14 cellular contexts compared by ENCODE assay signal in the genomic region with DNA sequence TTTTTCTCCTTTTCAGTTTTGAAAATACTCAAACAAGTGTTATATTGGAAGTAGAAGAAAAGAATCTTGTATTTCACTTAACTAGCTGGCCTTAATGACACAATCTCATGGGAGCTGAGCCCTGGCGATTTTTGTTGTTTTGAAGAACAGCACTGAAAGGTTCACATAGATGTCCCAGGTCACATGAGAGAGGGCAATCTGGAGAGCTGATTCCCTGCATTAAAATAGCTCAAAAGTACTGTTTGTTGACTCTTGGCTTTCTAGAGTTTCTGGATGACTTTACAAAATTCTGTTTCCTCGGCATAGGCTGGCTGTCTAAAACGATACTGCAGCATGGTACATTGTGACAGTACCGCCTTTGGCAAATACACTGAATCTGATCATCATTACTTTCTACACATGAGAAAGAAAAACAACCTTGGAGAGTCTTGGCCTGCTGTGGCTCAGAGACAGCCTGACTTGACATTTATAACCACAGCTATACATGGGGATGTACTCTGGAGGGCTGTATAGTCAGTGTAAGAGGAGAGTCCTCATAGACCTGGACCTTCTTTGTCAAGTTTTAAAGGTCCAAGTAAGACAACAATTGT.
DNase-seq lines count a peak whose midpoint lies in the region; ATAC-seq and TF ChIP-seq lines count a peak whose summit lies in the region.
"Had no signal": no experiment of that assay in that cellular context is flagged by ENCODE, and none has a peak within 500 bp of the region (broad histone marks: within the 10 kb centered on the region; RNA-seq: fewer than 3 reads in every experiment).

No MANE protein-coding gene starts in this region.

- H3K4me1 ChIP-seq in lower lobe of right lung: peaks cover 9% of the 10 kb centered on the region

- in situ Hi-C loops in SK-MEL-5 (cut with HindIII; ENCODE audit: low pct_unique_long_range_greater_than_20kb, low sequenced_read_pairs): no loop called here

- H3K27ac ChIP-seq in dorsolateral prefrontal cortex (peak overlapping the region in 33 of 59 donors; percentile 4 to 80 (median 33)), lower lobe of right lung (no peak overlapping the region), temporal lobe (ENCODE audit: low read depth, low read length) (peak overlapping the region; percentile 19)

- CTCF ChIA-PET in GM10248 (lab: Yijun Ruan, JAX): interaction anchor here (1.2 to 2.4 kb wide), 3 partner anchors 8 to 15 kb away, joined by 3 to 9 read pairs (median 4); no protein-coding TSS in a partner anchor

- peak; percentile 28 to 30 for ATAC-seq in lower lobe of right lung
- no peak for ATAC-seq in HG02610 (IDR thresholded peaks at IDR 0.05; ENCODE audit: unreplicated experiment)
- ATAC-seq: activated CD4-positive, alpha-beta T cell treated with anti-CD3 and anti-CD28 coated beads for 36 hours; stimulated activated naive CD8-positive, alpha-beta T cell treated with anti-CD3 and anti-CD28 coated beads, Interleukin-15, amount 100 ng/mL, for 72 hours had no signal

- POLR2A ChIA-PET in GM10248 (lab: Yijun Ruan, JAX): no interaction called here

- peaks cover 8% of the 10 kb centered on the region for H3K36me3 ChIP-seq in lower lobe of right lung

- no peaks in the 10 kb centered on the region for H3K27me3 ChIP-seq in dorsolateral prefrontal cortex
- H3K27me3 ChIP-seq in lower lobe of right lung (ENCODE audit: low read depth): no peaks in the 10 kb centered on the region

- DNase-seq in SK-MEL-5 (ENCODE audit: low read depth, low spot score) (peak; percentile 52), dorsolateral prefrontal cortex (no peak), lower lobe of right lung (no peak), GM10248 (ENCODE audit: extremely low spot score) (no peak), activated gamma-delta T cell (lab: John Stamatoyannopoulos, UW) (no peak), LoVo (ENCODE audit: low spot score) (no peak)
- DNase-seq: activated CD4-positive, alpha-beta T cell treated with anti-CD3 and anti-CD28 coated beads for 36 hours; activated naive CD8-positive, alpha-beta T cell treated with anti-CD3 and anti-CD28 coated beads for 36 hours; AML-193; NCI-H1436; stimulated activated CD4-positive, alpha-beta T cell treated with anti-CD3 and anti-CD28 coated beads, Interleukin-15, amount 100 ng/mL, for 24 hours; stimulated activated naive CD8-positive, alpha-beta T cell treated with anti-CD3 and anti-CD28 coated beads, Interleukin-15, amount 100 ng/mL, for 72 hours had no signal

- TF ChIP-seq CTCF in dorsolateral prefrontal cortex (IDR thresholded peaks at IDR 0.05 in 54 of 56, conservative IDR thresholded peaks at IDR 0.05 in 2 of 56; ENCODE audit: low read depth in 1 of 56, partially characterized antibody in 56 of 56) (no peak), lower lobe of right lung (IDR thresholded peaks at IDR 0.05) (no peak), GM10248 (IDR thresholded peaks at IDR 0.05; ENCODE audit: control extremely low read depth, extremely low read depth, low read depth, missing control alignments) (no peak)

- H3K4me3 ChIP-seq in dorsolateral prefrontal cortex (peak overlapping the region in 30 of 59 donors; percentile 3 to 68 (median 46)), lower lobe of right lung (no peak overlapping the region)

- intact Hi-C loops in dorsolateral prefrontal cortex (cut with DNase I): no loop called here
- intact Hi-C loops in lower lobe of right lung (cut with DNase I): no loop called here

- H3K9me3 ChIP-seq in lower lobe of right lung: no peaks in the 10 kb centered on the region
